ENCODE assay signal across 9 cellular contexts in genomic region chr4:164383187-164384181, GRCh38.
DNase-seq lines count a peak whose midpoint lies in the region; ATAC-seq and TF ChIP-seq lines count a peak whose summit lies in the region.
"Had no signal": no experiment of that assay in that cellular context is flagged by ENCODE, and none has a peak within 500 bp of the region (broad histone marks: within the 10 kb centered on the region; RNA-seq: fewer than 3 reads in every experiment).

No MANE protein-coding gene starts in this region.

- H3K27me3 ChIP-seq in left lung = peaks cover 15 to 34% of the 10 kb centered on the region in 2 donors
- H3K27me3 ChIP-seq in effector memory CD4-positive, alpha-beta T cell (replicated peaks; ENCODE audit: control insufficient read depth, insufficient read depth, low read length, poor library complexity, severe bottlenecking) = peaks cover 4% of the 10 kb centered on the region

- no peak for DNase-seq in activated CD8-positive, alpha-beta memory T cell treated with anti-CD3 and anti-CD28 coated beads, Interleukin-2, amount 10 ng/mL, durations not matched to agents 7 days and 5 days
- DNase-seq in activated CD8-positive, alpha-beta memory T cell treated with anti-CD3 and anti-CD28 coated beads, Interleukin-2, amount 50 U/mL, for 4 hours = no peak
- peak; percentile 40 for DNase-seq in MCF 10A (ENCODE audit: unreplicated experiment)
- peak in 1 of 2 donors; percentile 78 for DNase-seq in left lung
- no peak for DNase-seq in effector memory CD4-positive, alpha-beta T cell
- no peak for DNase-seq in NCI-H345 (lab: John Stamatoyannopoulos, UW)
- DNase-seq in DMS79 (lab: John Stamatoyannopoulos, UW) = no peak
- DNase-seq: immature natural killer cell had no signal

- H3K36me3 Mint-ChIP-seq in activated CD8-positive, alpha-beta memory T cell treated with anti-CD3 and anti-CD28 coated beads, Interleukin-2, amount 10 ng/mL, durations not matched to agents 7 days and 5 days = no peaks in the 10 kb centered on the region
- no peaks in the 10 kb centered on the region for H3K36me3 Mint-ChIP-seq in MCF 10A (ENCODE audit: insufficient read depth, unreplicated experiment)
- H3K36me3 Mint-ChIP-seq: immature natural killer cell had no signal

- CTCF ChIA-PET in activated CD8-positive, alpha-beta memory T cell treated with anti-CD3 and anti-CD28 coated beads, Interleukin-2, amount 10 ng/mL, durations not matched to agents 7 days and 5 days (lab: Charles Lee) = no interaction called here
- CTCF ChIA-PET in MCF 10A (lab: Yijun Ruan, JAX) = interaction anchor here (0.6 kb wide), 1 partner anchor 72 kb away, joined by 3 read pairs; no protein-coding TSS in a partner anchor

- H3K36me3 ChIP-seq in left lung = no peaks in the 10 kb centered on the region
- no peaks in the 10 kb centered on the region for H3K36me3 ChIP-seq in effector memory CD4-positive, alpha-beta T cell (ENCODE audit: control insufficient read depth, insufficient read depth, low read length)

- no peak overlapping the region for H3K27ac ChIP-seq in left lung
- peak overlapping the region; percentile 96 for H3K27ac ChIP-seq in temporal lobe (ENCODE audit: low read depth, low read length)
- H3K27ac ChIP-seq in effector memory CD4-positive, alpha-beta T cell (ENCODE audit: insufficient read depth, low read length, poor library complexity, severe bottlenecking) = no peak overlapping the region

- ATAC-seq in activated CD8-positive, alpha-beta memory T cell treated with anti-CD3 and anti-CD28 coated beads, Interleukin-2, amount 10 ng/mL, durations not matched to agents 7 days and 5 days = peak; percentile 27
- ATAC-seq in left lung = peak; percentile 66

- H3K27ac Mint-ChIP-seq in activated CD8-positive, alpha-beta memory T cell treated with anti-CD3 and anti-CD28 coated beads, Interleukin-2, amount 10 ng/mL, durations not matched to agents 7 days and 5 days = no peak overlapping the region
- peak overlapping the region; percentile 39 for H3K27ac Mint-ChIP-seq in MCF 10A (ENCODE audit: low read depth, unreplicated experiment)
- H3K27ac Mint-ChIP-seq: immature natural killer cell had no signal

- H3K4me3 ChIP-seq in left lung = no peak overlapping the region
- H3K4me3 ChIP-seq in effector memory CD4-positive, alpha-beta T cell (ENCODE audit: insufficient read depth, low read depth, low read length, poor library complexity, severe bottlenecking) = no peak overlapping the region

- BruUV-seq in MCF 10A (replicated peaks; lab: Mats Ljungman, UMichigan) = no TSS peak

- no peaks in the 10 kb centered on the region for H3K9me3 ChIP-seq in left lung
- H3K9me3 ChIP-seq in effector memory CD4-positive, alpha-beta T cell (ENCODE audit: control insufficient read depth, low read length) = no peaks in the 10 kb centered on the region

- H3K4me1 ChIP-seq in left lung = peaks cover 0 to 5% of the 10 kb centered on the region in 2 donors
- no peaks in the 10 kb centered on the region for H3K4me1 ChIP-seq in effector memory CD4-positive, alpha-beta T cell (ENCODE audit: control insufficient read depth, insufficient read depth, low read length, poor library complexity, severe bottlenecking)

- H3K4me1 Mint-ChIP-seq in activated CD8-positive, alpha-beta memory T cell treated with anti-CD3 and anti-CD28 coated beads, Interleukin-2, amount 10 ng/mL, durations not matched to agents 7 days and 5 days = no peaks in the 10 kb centered on the region
- no peaks in the 10 kb centered on the region for H3K4me1 Mint-ChIP-seq in MCF 10A (ENCODE audit: insufficient read depth, unreplicated experiment)
- H3K4me1 Mint-ChIP-seq: immature natural killer cell had no signal

- TF ChIP-seq CTCF in MCF 10A (IDR thresholded peaks at IDR 0.05; ENCODE audit: unreplicated experiment) (peak; percentile 15), left lung (IDR thresholded peaks at IDR 0.05) (no peak)

- no peak overlapping the region for H3K4me3 Mint-ChIP-seq in activated CD8-positive, alpha-beta memory T cell treated with anti-CD3 and anti-CD28 coated beads, Interleukin-2, amount 10 ng/mL, durations not matched to agents 7 days and 5 days
- H3K4me3 Mint-ChIP-seq in MCF 10A (ENCODE audit: unreplicated experiment) = peak overlapping the region; percentile 85
- H3K4me3 Mint-ChIP-seq: immature natural killer cell had no signal

- intact Hi-C loops in MCF 10A (cut with micrococcal nuclease) = loop anchor here (2.0 to 5.0 kb wide), 2 partner anchors 349 to 826 kb away; no protein-coding TSS in a partner anchor
- intact Hi-C loops in left lung (cut with DNase I) = no loop called here

- H3K9me3 Mint-ChIP-seq in activated CD8-positive, alpha-beta memory T cell treated with anti-CD3 and anti-CD28 coated beads, Interleukin-2, amount 10 ng/mL, durations not matched to agents 7 days and 5 days (ENCODE audit: low read depth) = no peaks in the 10 kb centered on the region
- H3K9me3 Mint-ChIP-seq in MCF 10A (ENCODE audit: unreplicated experiment) = no peaks in the 10 kb centered on the region

- POLR2A ChIA-PET in MCF 10A (lab: Yijun Ruan, JAX) = no interaction called here

- peaks cover 20% of the 10 kb centered on the region for H3K27me3 Mint-ChIP-seq in activated CD8-positive, alpha-beta memory T cell treated with anti-CD3 and anti-CD28 coated beads, Interleukin-2, amount 10 ng/mL, durations not matched to agents 7 days and 5 days
- H3K27me3 Mint-ChIP-seq in MCF 10A (ENCODE audit: insufficient read depth, unreplicated experiment) = no peaks in the 10 kb centered on the region
